28 cellular contexts compared by ENCODE assay signal in the genomic region with DNA sequence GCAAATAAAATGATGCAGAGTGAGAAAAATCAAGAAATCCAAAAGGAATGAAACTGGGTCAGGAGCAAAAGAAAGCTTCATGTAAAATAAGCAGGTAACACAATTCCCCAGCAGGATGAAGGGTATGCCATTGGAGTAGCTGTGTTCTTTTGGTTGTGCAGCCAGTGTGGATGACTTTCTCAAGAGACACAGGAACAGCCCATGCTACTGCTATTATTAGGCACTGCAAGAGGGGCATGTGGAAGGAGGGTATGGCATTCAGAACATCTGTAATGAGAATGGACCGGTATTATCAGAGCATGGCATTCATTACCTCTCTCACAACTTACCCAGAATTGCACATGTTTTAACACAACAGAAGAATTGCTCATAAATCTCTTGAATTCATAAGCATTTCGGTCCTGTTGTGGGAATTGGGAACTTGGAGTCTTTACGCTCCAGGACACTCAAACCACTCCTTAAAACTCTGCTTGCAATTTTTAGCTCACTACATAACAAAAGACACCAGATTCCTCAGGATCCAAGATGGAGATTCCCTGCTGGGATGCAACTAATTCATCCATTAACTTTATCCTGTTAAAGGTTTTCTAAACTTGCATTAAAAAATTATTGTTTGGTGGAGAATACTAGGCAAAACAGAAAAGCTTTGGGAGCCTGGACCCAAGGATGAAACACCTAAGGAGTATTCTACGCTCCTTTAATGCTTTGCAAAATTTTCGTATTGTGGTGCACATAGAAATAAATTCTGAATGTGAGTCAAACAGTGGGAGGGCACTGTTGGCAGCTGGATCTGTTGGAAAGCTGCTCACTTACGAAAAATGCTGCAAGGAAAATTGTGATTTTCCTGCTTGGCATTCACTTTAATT. TPM values are rescaled to one million over a fixed set of nuclear protein-coding genes. Genes with fewer than 3 reads are reported as not detected.
A peak's percentile ranks its signal among the peaks of the same experiment; 100 is the strongest.
DNase-seq lines count a peak whose midpoint lies in the region; ATAC-seq and TF ChIP-seq lines count a peak whose summit lies in the region.
"Had no signal": no experiment of that assay in that cellular context is flagged by ENCODE, and none has a peak within 500 bp of the region (broad histone marks: within the 10 kb centered on the region; RNA-seq: fewer than 3 reads in every experiment).

No MANE protein-coding gene starts in this region.

- H3K36me3 ChIP-seq in HUES48 (ENCODE audit: control insufficient read depth, insufficient read depth, low read length), result no peaks in the 10 kb centered on the region
- H3K36me3 ChIP-seq: brain microvascular endothelial cell, gastrocnemius medialis, pancreas, right lobe of liver, SJSA1 had no signal

- peaks cover 43% of the 10 kb centered on the region for H3K4me1 ChIP-seq in HUES48 (ENCODE audit: control insufficient read depth, insufficient read depth, low read length)
- H3K4me1 ChIP-seq: gastrocnemius medialis, pancreas, right lobe of liver, SJSA1 had no signal

- H3K27ac ChIP-seq in HUES48 (ENCODE audit: low read depth, low read length), result peak overlapping the region; percentile 81
- H3K27ac ChIP-seq: brain microvascular endothelial cell, gastrocnemius medialis, HL-60, pancreas, right lobe of liver, SJSA1 had no signal

- peak; percentile 7 for DNase-seq in Ammon's horn (ENCODE audit: low spot score)
- DNase-seq in fibroblast of the aortic adventitia (ENCODE audit: low read depth), result peak; percentile 5
- peak; percentile 2 for DNase-seq in left kidney (ENCODE audit: low read depth, low spot score)
- no peak for DNase-seq in ureter (ENCODE audit: low spot score)
- no peak for DNase-seq in SHP77 treated with DMSO at 0.1 percent for 48 hours (lab: John Stamatoyannopoulos, UW)
- DNase-seq: activated CD4-positive, CD25-positive, alpha-beta regulatory T cell treated with anti-CD3 and anti-CD28 coated beads, Interleukin-2, amount 50 U/mL, for 72 hours; activated gamma-delta T cell treated with Interleukin-2 at 50 U/mL for 16 hours; activated T-cell treated with anti-CD3 and anti-CD28 coated beads, Interleukin-2, amount 50 U/mL, for 24 hours; brain microvascular endothelial cell; effector CD8-positive, alpha-beta T cell; EL; gastrocnemius medialis; natural killer cell; NCI-H1092; NCI-H187; NCI-H526 treated with DMSO at 0.1 percent for 48 hours; pancreas; right lobe of liver; stimulated activated CD4-positive, alpha-beta T cell treated with anti-CD3 and anti-CD28 coated beads, Interleukin-12 subunit alpha, Interleukin-12 subunit beta, amount 100 ng/mL, for 4 hours; stimulated activated CD4-positive, alpha-beta T cell treated with anti-CD3 and anti-CD28 coated beads, Interleukin-4, amount 100 ng/mL, for 4 hours; stimulated activated naive CD4-positive, alpha-beta T cell; T-helper 1 cell had no signal

- H3K27me3 ChIP-seq in HUES48 (ENCODE audit: control insufficient read depth, insufficient read depth, low read length), result no peaks in the 10 kb centered on the region
- H3K27me3 ChIP-seq: brain microvascular endothelial cell, gastrocnemius medialis, pancreas, right lobe of liver, SJSA1 had no signal

- peak overlapping the region; percentile 44 for H3K9ac ChIP-seq in HUES48 (ENCODE audit: low read depth, low read length)

- H3K4me3 ChIP-seq in HUES48 (ENCODE audit: low read depth, low read length) (peak overlapping the region; percentile 49), fibroblast of the aortic adventitia (ENCODE audit: low read depth, low read length) (no peak overlapping the region)
- H3K4me3 ChIP-seq: gastrocnemius medialis, pancreas, right lobe of liver, SJSA1 had no signal

- H3K9me3 ChIP-seq in HUES48 (ENCODE audit: control insufficient read depth, insufficient read depth, low read length), result no peaks in the 10 kb centered on the region
- H3K9me3 ChIP-seq: gastrocnemius medialis, pancreas, right lobe of liver, SJSA1 had no signal

- no peak for ATAC-seq in GM18873 (IDR thresholded peaks at IDR 0.05; ENCODE audit: low FRiP score, unreplicated experiment)
- no peak for ATAC-seq in HG03196 (IDR thresholded peaks at IDR 0.05; ENCODE audit: unreplicated experiment)
- ATAC-seq: gastrocnemius medialis, natural killer cell, Panc1, pancreas, right lobe of liver had no signal

- no peak for TF ChIP-seq CTCF in fibroblast of the aortic adventitia (IDR thresholded peaks at IDR 0.05; ENCODE audit: insufficient read depth, low read length)

RNA-seq across cellular contexts. Expression of a gene that starts 34.7 kb away (rescaled TPM):
- total RNA-seq in fibroblast of the aortic adventitia (ENCODE audit: low replicate concordance) (10.6 and 22.3 TPM in 2 replicates), ureter (27.2 TPM)

Comparison
In these comparisons a context has a peak if more than half of its experiments do, and no peak if none do; other contexts are left out.
1. DNase-seq: peak in Ammon's horn (single experiment), fibroblast of the aortic adventitia (single experiment) and left kidney (single experiment); none in ureter (single experiment) and SHP77 treated with DMSO at 0.1 percent for 48 hours (single experiment).